Comparison of ENCODE assay signal across 8 cellular contexts in the genomic region with DNA sequence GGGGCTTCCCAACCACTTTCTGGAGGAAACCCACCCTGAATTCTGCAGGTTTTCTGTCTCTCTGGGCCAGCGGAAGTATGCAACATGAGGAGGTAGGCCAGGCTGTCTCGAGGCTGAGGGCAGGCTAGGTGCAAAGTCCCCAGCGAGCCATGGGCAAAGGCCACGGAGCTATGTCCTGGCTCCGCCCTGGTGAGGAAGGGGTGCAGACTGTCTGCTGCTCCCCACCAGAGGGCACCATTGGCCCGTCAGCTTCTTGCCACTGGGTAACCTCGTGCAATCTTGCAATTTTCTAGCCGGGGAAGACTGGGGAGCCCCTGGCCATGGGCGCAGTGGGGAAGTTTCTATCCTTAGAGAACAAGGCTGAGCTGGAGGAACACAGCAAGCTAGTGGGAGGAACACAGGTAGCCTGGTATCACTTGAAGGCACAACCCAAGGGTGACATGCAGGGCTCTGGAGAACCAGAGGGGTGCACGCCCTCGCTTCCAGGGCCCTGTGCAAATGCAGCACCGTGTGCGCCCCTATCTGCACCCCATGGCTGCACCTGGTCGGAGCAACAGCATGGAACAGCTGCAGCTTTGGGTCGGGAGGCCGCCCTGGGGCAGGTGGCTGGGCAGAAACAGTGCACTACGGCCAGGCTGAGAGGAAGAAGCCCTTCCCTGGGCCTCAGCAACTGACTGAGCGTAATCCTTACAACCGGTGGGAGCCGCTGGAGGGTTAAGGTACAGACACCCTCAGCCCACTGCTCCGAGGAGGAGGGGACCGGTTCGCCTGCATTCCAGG. TPM values are rescaled to one million over a fixed set of nuclear protein-coding genes. Genes with fewer than 3 reads are reported as not detected.
DNase-seq lines count a peak whose midpoint lies in the region; ATAC-seq and TF ChIP-seq lines count a peak whose summit lies in the region.

No MANE protein-coding gene starts in this region.

- H3K36me3 Mint-ChIP-seq in activated CD4-positive, alpha-beta T cell treated with anti-CD3 and anti-CD28 coated beads, Interleukin-2, amount 10 ng/mL, durations not matched to agents 24 days and 14 days (ENCODE audit: low read depth): peaks cover 7% of the 10 kb centered on the region

- peak overlapping the region; percentile 79 for H3K27ac Mint-ChIP-seq in activated CD4-positive, alpha-beta T cell treated with anti-CD3 and anti-CD28 coated beads, Interleukin-2, amount 10 ng/mL, durations not matched to agents 24 days and 14 days

- H3K27me3 Mint-ChIP-seq in activated CD4-positive, alpha-beta T cell treated with anti-CD3 and anti-CD28 coated beads, Interleukin-2, amount 10 ng/mL, durations not matched to agents 24 days and 14 days: no peaks in the 10 kb centered on the region

- H3K27ac ChIP-seq in colonic mucosa: peak overlapping the region; percentile 86

- TF ChIP-seq CTCF in colonic mucosa (IDR thresholded peaks at IDR 0.05): peak; percentile 95

- no peaks in the 10 kb centered on the region for H3K9me3 ChIP-seq in colonic mucosa

- H3K27me3 ChIP-seq in colonic mucosa: no peaks in the 10 kb centered on the region

- no peaks in the 10 kb centered on the region for H3K9me3 Mint-ChIP-seq in activated CD4-positive, alpha-beta T cell treated with anti-CD3 and anti-CD28 coated beads, Interleukin-2, amount 10 ng/mL, durations not matched to agents 24 days and 14 days

- peaks cover 53% of the 10 kb centered on the region for H3K4me1 ChIP-seq in colonic mucosa

- peak overlapping the region in 1 of 2 donors; percentile 65 for H3K9ac ChIP-seq in colonic mucosa (ENCODE audit: low read depth in 2 of 2, low read length in 2 of 2)

- H3K4me1 Mint-ChIP-seq in activated CD4-positive, alpha-beta T cell treated with anti-CD3 and anti-CD28 coated beads, Interleukin-2, amount 10 ng/mL, durations not matched to agents 24 days and 14 days: peaks cover 74% of the 10 kb centered on the region

- intact Hi-C loops in activated CD4-positive, alpha-beta T cell treated with anti-CD3 and anti-CD28 coated beads, Interleukin-2, amount 10 ng/mL, durations not matched to agents 24 days and 14 days (cut with micrococcal nuclease): loop anchor here (1.0 to 10.0 kb wide), 3 partner anchors 37 to 206 kb away; a partner anchor contains a TSS
- intact Hi-C loops in colonic mucosa (cut with DNase I): loop anchor here (2.0 kb wide), 1 partner anchor 38 kb away; no protein-coding TSS in a partner anchor
- intact Hi-C loops in left colon (cut with DNase I, micrococcal nuclease): loop anchor here in 1 of 2 donors (5.0 kb wide), 1 partner anchor 39 kb away; a partner anchor contains a TSS

- H3K4me3 Mint-ChIP-seq in activated CD4-positive, alpha-beta T cell treated with anti-CD3 and anti-CD28 coated beads, Interleukin-2, amount 10 ng/mL, durations not matched to agents 24 days and 14 days: peak overlapping the region; percentile 65

- no peaks in the 10 kb centered on the region for H3K36me3 ChIP-seq in colonic mucosa

- peak; percentile 88 for DNase-seq in DMS 273 (lab: John Stamatoyannopoulos, UW; ENCODE audit: unreplicated experiment)
- DNase-seq in DMS 273 treated with DMSO at 0.1 percent for 48 hours (lab: John Stamatoyannopoulos, UW): no peak
- peak; percentile 90 for DNase-seq in NCI-H510A treated with DMSO at 0.1 percent for 48 hours (lab: John Stamatoyannopoulos, UW)
- peak; percentile 96 for DNase-seq in activated CD4-positive, alpha-beta T cell treated with anti-CD3 and anti-CD28 coated beads, Interleukin-2, amount 10 ng/mL, durations not matched to agents 24 days and 14 days
- DNase-seq in colonic mucosa: peak; percentile 96
- DNase-seq in left colon: peak; percentile 92 to 93
- peak; percentile 88 for DNase-seq in stimulated activated CD4-positive, alpha-beta T cell treated with anti-CD3 and anti-CD28 coated beads, Interleukin-1b, Interleukin-23, amount 100 ng/mL, for 48 hours

- H3K4me3 ChIP-seq in colonic mucosa: no peak overlapping the region

- ATAC-seq in HG03342 (IDR thresholded peaks at IDR 0.05; ENCODE audit: unreplicated experiment) (peak; percentile 71), left colon (peak; percentile 53)

RNA-seq across cellular contexts. Expression of a gene that starts 27.6 kb away (rescaled TPM):
- total RNA-seq in activated CD4-positive, alpha-beta T cell treated with anti-CD3 and anti-CD28 coated beads, Interleukin-2, amount 10 ng/mL, durations not matched to agents 24 days and 14 days: 2,659 and 2,699 TPM in 2 replicates
- 1,000 to 10,000 TPM; 1,834 to 2,096 TPM for total RNA-seq in colonic mucosa
- 1,000 to 10,000 TPM; 1,414 to 1,580 TPM for total RNA-seq in left colon

RNA-seq across cellular contexts. Expression of a gene that starts 34.0 kb away (rescaled TPM):
- total RNA-seq in activated CD4-positive, alpha-beta T cell treated with anti-CD3 and anti-CD28 coated beads, Interleukin-2, amount 10 ng/mL, durations not matched to agents 24 days and 14 days: 169 and 176 TPM in 2 replicates
- 100 to 1,000 TPM in 1 of 2 donors, 10 to 100 TPM in 1; 53.4 to 144 TPM for total RNA-seq in colonic mucosa
- total RNA-seq in left colon: 10 to 100 TPM; 61.3 to 78.8 TPM

RNA-seq across cellular contexts. Expression of a gene that starts 37.0 kb away (rescaled TPM):
- total RNA-seq in activated CD4-positive, alpha-beta T cell treated with anti-CD3 and anti-CD28 coated beads, Interleukin-2, amount 10 ng/mL, durations not matched to agents 24 days and 14 days: 48.4 and 51.2 TPM in 2 replicates
- total RNA-seq in colonic mucosa: 100 to 1,000 TPM; 133 to 142 TPM
- total RNA-seq in left colon: 100 to 1,000 TPM; 161 to 164 TPM
